In the genomic region with DNA sequence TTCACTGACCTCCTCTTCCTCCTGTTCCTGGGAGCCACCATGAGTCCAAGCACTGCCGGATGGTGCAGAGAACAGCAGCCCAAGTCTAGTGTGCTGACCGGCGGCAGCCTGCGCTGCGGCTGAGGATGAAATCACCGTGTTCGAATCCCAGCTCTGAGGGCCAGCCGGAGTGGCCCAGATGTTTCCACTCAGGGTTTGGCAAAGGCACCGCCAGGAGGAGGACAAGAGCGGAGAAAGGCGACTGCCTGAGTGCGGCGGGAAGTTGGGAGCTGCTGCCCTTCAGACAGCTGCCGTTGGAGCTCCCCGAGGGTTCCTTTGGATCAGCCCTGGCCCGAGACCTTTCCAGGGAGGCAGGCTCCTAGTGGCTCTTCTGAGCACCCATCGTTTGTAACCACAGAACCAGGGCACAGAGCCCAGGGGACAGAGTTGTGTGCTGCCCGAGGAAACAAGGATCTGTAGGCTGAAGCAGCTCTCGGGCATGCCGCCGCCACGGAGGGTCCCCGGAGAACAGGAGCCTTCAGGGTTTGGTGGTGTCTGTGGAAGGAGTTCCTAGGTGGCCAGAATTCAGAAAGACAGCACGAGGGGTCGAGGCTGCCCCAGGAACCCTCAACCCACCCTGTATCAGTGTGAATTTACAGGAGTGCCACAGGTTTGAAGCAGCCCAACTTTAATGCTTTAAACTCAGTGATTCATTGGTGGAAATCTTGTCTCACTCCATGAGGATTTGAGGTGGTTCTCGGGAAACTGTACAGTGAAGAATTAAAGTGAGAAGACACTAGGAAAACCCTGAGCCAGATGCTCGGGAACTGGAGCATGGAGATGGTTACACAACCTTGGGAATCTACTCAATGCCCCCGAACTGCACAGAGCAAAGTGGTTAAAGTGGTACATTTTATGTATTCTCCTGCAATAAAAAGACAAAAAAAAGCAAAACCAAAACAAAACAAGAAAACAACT, we compare ENCODE assay signal across 15 cellular contexts.
DNase-seq lines count a peak whose midpoint lies in the region; ATAC-seq, FAIRE-seq and TF ChIP-seq lines count a peak whose summit lies in the region.
"Had no signal": no experiment of that assay in that cellular context is flagged by ENCODE, and none has a peak within 500 bp of the region (broad histone marks: within the 10 kb centered on the region; RNA-seq: fewer than 3 reads in every experiment).

No MANE protein-coding gene starts in this region.

- H3K27me3 ChIP-seq in stomach, result peaks cover 0 to 20% (median 10%) of the 10 kb centered on the region in 3 donors
- H3K27me3 ChIP-seq: pancreas had no signal

- H3K36me3 ChIP-seq in kidney (ENCODE audit: control insufficient read depth in 1 of 2, insufficient read depth in 2 of 2, low read length in 2 of 2), result no peaks in the 10 kb centered on the region
- H3K36me3 ChIP-seq in stomach, result no peaks in the 10 kb centered on the region
- H3K36me3 ChIP-seq: pancreas had no signal

- no peak for TF ChIP-seq POLR2A in stomach (IDR thresholded peaks at IDR 0.05)

- DNase-seq in ELR (ENCODE audit: low read depth), result peak; percentile 23
- peak; percentile 37 for DNase-seq in ecto neural progenitor cell (ENCODE audit: low spot score)
- DNase-seq in kidney, result peak; percentile 79
- DNase-seq in stomach, result peak; percentile 27
- DNase-seq in NCI-H2196 treated with DMSO at 0.1 percent for 48 hours (lab: John Stamatoyannopoulos, UW; ENCODE audit: unreplicated experiment), result no peak
- no peak for DNase-seq in substantia nigra (lab: John Stamatoyannopoulos, UW)
- DNase-seq: activated CD4-positive, alpha-beta T cell treated with anti-CD3 and anti-CD28 coated beads, Interleukin-2, amount 50 U/mL, for 4 hours; COR-L47; NCI-H1092 treated with DMSO at 0.1 percent for 48 hours; NCI-H510A treated with DMSO at 0.1 percent for 48 hours; stimulated activated CD4-positive, alpha-beta T cell treated with anti-CD3 and anti-CD28 coated beads, Interleukin-4, amount 100 ng/mL, for 1 hour; T-helper 17 cell had no signal

- WGBS in stomach, 5 donors, result 67 to 76% (median 70%) methylated on average over 28 of the region's 28 CpGs

- H3K9me3 ChIP-seq in kidney (ENCODE audit: control insufficient read depth in 1 of 2, low read length in 2 of 2) (peaks cover 0 to 11% of the 10 kb centered on the region in 2 donors), stomach (peaks cover 7 to 17% (median 11%) of the 10 kb centered on the region in 4 donors)
- H3K9me3 ChIP-seq: pancreas had no signal

- intact Hi-C loops in kidney (cut with DNase I) (no loop called here), stomach (cut with DNase I; ENCODE audit: low total_unique reads) (no loop called here)

- TF ChIP-seq CTCF in kidney (IDR thresholded peaks at IDR 0.05; ENCODE audit: borderline replicate concordance, extremely low read depth, insufficient read depth) (no peak), stomach (IDR thresholded peaks at IDR 0.05) (no peak)

- H3K4me3 ChIP-seq in kidney (ENCODE audit: low read length in 2 of 2) (no peak overlapping the region), stomach (no peak overlapping the region)
- H3K4me3 ChIP-seq: pancreas had no signal

- H3K27ac ChIP-seq in kidney (ENCODE audit: low read depth in 2 of 2, low read length in 2 of 2) (no peak overlapping the region), stomach (peak overlapping the region in 4 of 5 donors; percentile 38 to 67 (median 60)), substantia nigra (ENCODE audit: low read depth, low read length, poor library complexity, severe bottlenecking) (no peak overlapping the region)
- H3K27ac ChIP-seq: pancreas had no signal

- no peak overlapping the region for H3K9ac ChIP-seq in kidney (ENCODE audit: low read length in 2 of 2)

- TF ChIP-seq EP300 in stomach (IDR thresholded peaks at IDR 0.05), result no peak

- ATAC-seq in HG03108 (IDR thresholded peaks at IDR 0.05; ENCODE audit: unreplicated experiment), result no peak
- no peak for ATAC-seq in HG02870 (IDR thresholded peaks at IDR 0.05; ENCODE audit: unreplicated experiment)
- ATAC-seq: T-helper 17 cell had no signal

- FAIRE-seq in kidney (lab: Jason Lieb, UNC), result no peak
- FAIRE-seq: pancreas had no signal

- H3K4me1 ChIP-seq in kidney (ENCODE audit: control insufficient read depth in 1 of 2, insufficient read depth in 1 of 2, low read depth in 1 of 2, low read length in 2 of 2) (no peaks in the 10 kb centered on the region), stomach (no peaks in the 10 kb centered on the region)
- H3K4me1 ChIP-seq: pancreas had no signal

Comparison
In these comparisons a context has a peak if more than half of its experiments do, and no peak if none do; other contexts are left out.
1. DNase-seq: peak in ELR (single experiment), ecto neural progenitor cell (single experiment), kidney (single experiment) and stomach (single experiment); none in NCI-H2196 treated with DMSO at 0.1 percent for 48 hours (single experiment) and substantia nigra (0 of 49).
2. H3K27ac ChIP-seq: peak in stomach (4 of 5); none in kidney (0 of 2) and substantia nigra (single experiment).